ENCODE assay signal across 17 cellular contexts in the genomic region with DNA sequence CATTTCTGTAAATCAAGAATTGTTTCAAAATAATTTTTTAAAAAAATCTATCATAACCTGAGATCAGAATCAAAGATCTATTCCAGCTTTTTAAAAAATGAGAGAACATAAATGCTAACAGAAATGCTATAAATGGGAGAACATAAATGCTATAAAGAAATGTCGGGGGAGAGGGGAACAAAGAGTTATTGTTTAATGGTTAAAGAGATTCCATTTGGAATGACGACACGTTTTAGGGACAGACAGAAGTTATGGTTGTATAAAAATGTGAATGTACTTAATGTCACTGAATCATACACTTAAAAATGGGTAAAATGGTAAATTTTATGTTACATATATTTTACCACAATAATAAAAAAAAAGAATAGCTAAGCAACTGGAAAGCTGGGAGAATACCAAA.
DNase-seq lines count a peak whose midpoint lies in the region; ATAC-seq and TF ChIP-seq lines count a peak whose summit lies in the region.
"Had no signal": no experiment of that assay in that cellular context is flagged by ENCODE, and none has a peak within 500 bp of the region (broad histone marks: within the 10 kb centered on the region; RNA-seq: fewer than 3 reads in every experiment).

No MANE protein-coding gene starts in this region.

- H3K79me2 ChIP-seq in PC-3 (ENCODE audit: low read length): no peaks in the 10 kb centered on the region

- no peak overlapping the region for H3K4me3 ChIP-seq in PC-3 (ENCODE audit: low read length)
- H3K4me3 ChIP-seq in gastroesophageal sphincter: no peak overlapping the region
- H3K4me3 ChIP-seq: A549, GM23338 had no signal

- H3K9me2 ChIP-seq in PC-3 (replicated peaks; ENCODE audit: low read length): no peaks in the 10 kb centered on the region

- H4K20me1 ChIP-seq in PC-3 (ENCODE audit: low read length): no peaks in the 10 kb centered on the region

- CTCF ChIA-PET in PC-3 (lab: Charles Lee): no interaction called here

- intact Hi-C loops in PC-3 (cut with micrococcal nuclease): loop anchor here (5.0 to 10.0 kb wide), 2 partner anchors 33 to 236 kb away; a partner anchor contains a TSS

- no peak for TF ChIP-seq POLR2A in gastroesophageal sphincter (IDR thresholded peaks at IDR 0.05)

- H2AFZ ChIP-seq in PC-3 (ENCODE audit: low read length): no peak overlapping the region
- H2AFZ ChIP-seq: GM23338 had no signal

- WGBS in gastroesophageal sphincter (ENCODE audit: low coverage in 1 of 2), 2 donors: 39 to 74% methylated on average over 3 of the region's 3 CpGs

- H3K4me2 ChIP-seq in PC-3 (ENCODE audit: low read length): no peak overlapping the region
- H3K4me2 ChIP-seq: A549, GM23338 had no signal

- no TSS peak for BruUV-seq in PC-3 (replicated peaks; lab: Mats Ljungman, UMichigan)

- H3K27ac ChIP-seq in PC-3 (ENCODE audit: low read length): peak overlapping the region; percentile 72
- no peak overlapping the region for H3K27ac ChIP-seq in gastroesophageal sphincter
- H3K27ac ChIP-seq: A549, C4-2B had no signal

- H3K9me3 ChIP-seq in PC-3 (ENCODE audit: low read length) (no peaks in the 10 kb centered on the region), gastroesophageal sphincter (no peaks in the 10 kb centered on the region)
- H3K9me3 ChIP-seq: A549, BE2C, Caco-2 had no signal

- H3K36me3 ChIP-seq in PC-3 (ENCODE audit: low read depth, low read length) (peaks cover 5% of the 10 kb centered on the region; the same call in 1 of the 2 replicates), gastroesophageal sphincter (peaks cover 0 to 17% of the 10 kb centered on the region in 2 donors)
- H3K36me3 ChIP-seq: BE2C had no signal

- TF ChIP-seq EP300 in gastroesophageal sphincter (IDR thresholded peaks at IDR 0.05): no peak

- no peaks in the 10 kb centered on the region for H3F3A ChIP-seq in PC-3 (ENCODE audit: low read length, unreplicated experiment)

- H3K27me3 ChIP-seq in PC-3 (ENCODE audit: low read length): no peaks in the 10 kb centered on the region
- no peaks in the 10 kb centered on the region for H3K27me3 ChIP-seq in gastroesophageal sphincter
- H3K27me3 ChIP-seq: BE2C had no signal

- in situ Hi-C loops in SK-MEL-5 (cut with HindIII; ENCODE audit: low pct_unique_long_range_greater_than_20kb, low sequenced_read_pairs): no loop called here

- ATAC-seq in PC-3: peak; percentile 70
- no peak for ATAC-seq in gastroesophageal sphincter
- ATAC-seq in GM18519 (IDR thresholded peaks at IDR 0.05; ENCODE audit: low FRiP score, unreplicated experiment): no peak
- ATAC-seq in GM21447 (IDR thresholded peaks at IDR 0.05; ENCODE audit: unreplicated experiment): no peak
- ATAC-seq: A549, GM23338 had no signal

- POLR2A ChIA-PET in PC-3 (lab: Charles Lee; ENCODE audit: unreplicated experiment): interaction anchor here (0.6 kb wide), 1 partner anchor 16 kb away, joined by 3 read pairs; no protein-coding TSS in a partner anchor

- H3K4me1 ChIP-seq in PC-3 (ENCODE audit: insufficient read depth, low read length): 0 out of 2 replicates have a peak, but pooled peaks cover 7% of the 10 kb centered on the region
- H3K4me1 ChIP-seq in gastroesophageal sphincter: peaks cover 0 to 7% (median 0%) of the 10 kb centered on the region in 3 donors
- H3K4me1 ChIP-seq: A549, BE2C, Caco-2 had no signal

- H3K9ac ChIP-seq in PC-3 (ENCODE audit: low read length): peak overlapping the region; percentile 50

- TF ChIP-seq CTCF in PC-3 (conservative IDR thresholded peaks at IDR 0.05; ENCODE audit: low read depth, low read length) (no peak), gastroesophageal sphincter (IDR thresholded peaks at IDR 0.05) (no peak)

- DNase-seq in PC-3 (no peak), SK-MEL-5 (ENCODE audit: low read depth, low spot score) (peak; percentile 55), globus pallidus (ENCODE audit: low spot score) (peak; percentile 30), putamen (ENCODE audit: low spot score) (peak; percentile 3)
- DNase-seq: BE2C; Caco-2; CD4-positive, alpha-beta memory T cell; DMS53; GF-D8; H7; IMR-90 had no signal
